ENCODE assay signal across 24 cellular contexts in the genomic region with DNA sequence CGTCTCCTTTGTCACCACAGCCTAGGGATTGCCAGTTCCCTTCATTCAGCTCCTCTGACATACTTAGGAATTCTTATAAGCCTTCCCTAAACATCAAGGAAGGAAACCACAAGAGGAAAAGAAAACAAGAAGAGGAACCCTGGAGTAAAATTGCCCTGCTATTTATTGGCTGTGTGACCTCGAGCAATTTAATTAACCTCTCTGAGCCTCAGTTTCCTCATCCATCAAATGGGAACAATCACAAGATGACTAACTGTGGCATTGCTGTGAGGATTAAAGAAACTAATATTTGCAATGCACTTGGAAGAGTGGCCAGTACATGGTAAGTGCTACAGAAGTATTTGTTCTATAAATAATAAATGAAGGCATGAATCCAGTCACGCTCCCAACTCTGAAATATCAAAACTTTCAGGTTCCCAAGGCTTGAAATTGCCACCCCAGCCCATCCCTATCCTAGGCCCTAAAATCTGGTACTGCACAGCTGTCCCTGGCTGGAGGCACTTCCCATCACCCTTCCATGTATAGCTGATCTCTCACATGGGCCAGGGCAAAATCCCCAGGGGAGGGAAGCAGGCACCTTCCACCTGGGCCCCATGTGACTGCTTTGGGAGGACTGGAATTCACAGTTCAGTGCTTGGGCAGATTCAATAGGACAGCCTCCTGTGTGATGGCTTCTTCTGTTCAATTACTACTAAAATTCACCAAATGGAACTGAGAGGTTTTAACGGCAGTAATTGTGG.
DNase-seq lines count a peak whose midpoint lies in the region; ATAC-seq and TF ChIP-seq lines count a peak whose summit lies in the region.
"Had no signal": no experiment of that assay in that cellular context is flagged by ENCODE, and none has a peak within 500 bp of the region (broad histone marks: within the 10 kb centered on the region; RNA-seq: fewer than 3 reads in every experiment).

No MANE protein-coding gene starts in this region.

- H3K27me3 Mint-ChIP-seq in WTC11 (ENCODE audit: low read depth), result no peaks in the 10 kb centered on the region

- H3K4me2 ChIP-seq in BLaER1 treated with 17β-estradiol and CSF1 and Interleukin-3, amounts not matched to agents 10 nM and 100 nM, result peak overlapping the region in 8 of 11 experiments; percentile 42 to 80 (median 65); a peak in 14 of 22 replicates

- H3K4me3 ChIP-seq in BLaER1 treated with 17β-estradiol and CSF1 and Interleukin-3, amounts not matched to agents 10 nM and 100 nM, result no peak overlapping the region
- H3K4me3 ChIP-seq: SJCRH30 had no signal

- CTCF ChIA-PET in WTC11 (lab: Charles Lee), result interaction anchor here (1.1 kb wide), 1 partner anchor 26 kb away, joined by 3 read pairs; no protein-coding TSS in a partner anchor

- H3K9me3 Mint-ChIP-seq in WTC11, result no peaks in the 10 kb centered on the region
- H3K9me3 Mint-ChIP-seq: CD4-positive, CD25-positive, alpha-beta regulatory T cell had no signal

- peaks cover 53% of the 10 kb centered on the region for H3K4me1 Mint-ChIP-seq in WTC11
- H3K4me1 Mint-ChIP-seq: CD4-positive, CD25-positive, alpha-beta regulatory T cell had no signal

- peaks cover 13 to 72% (median 25%) of the 10 kb centered on the region in 10 experiments for H3K4me1 ChIP-seq in BLaER1 treated with 17β-estradiol and CSF1 and Interleukin-3, amounts not matched to agents 10 nM and 100 nM
- H3K4me1 ChIP-seq: BE2C, SJCRH30 had no signal

- ATAC-seq in WTC11 (peak; percentile 37), HG03342 (IDR thresholded peaks at IDR 0.05; ENCODE audit: unreplicated experiment) (no peak), HG03571 (IDR thresholded peaks at IDR 0.05; ENCODE audit: unreplicated experiment) (no peak)
- ATAC-seq: PC-3, Right ventricle myocardium inferior, SK-N-SH treated with all-trans-retinoic acid at 6 μM for 48 hours had no signal

- H3K9me3 ChIP-seq in BLaER1 treated with 17β-estradiol and CSF1 and Interleukin-3, amounts not matched to agents 10 nM and 100 nM (replicated peaks in 1 of 11), result no peaks in the 10 kb centered on the region
- H3K9me3 ChIP-seq: BE2C, SJCRH30 had no signal

- H3K27ac ChIP-seq in BLaER1 treated with 17β-estradiol and CSF1 and Interleukin-3, amounts not matched to agents 10 nM and 100 nM, result peak overlapping the region in 5 of 11 experiments; percentile 3 to 63 (median 35); a peak in 4 of 22 replicates
- H3K27ac ChIP-seq: HL-60, SJCRH30 had no signal

- H3K27ac Mint-ChIP-seq in WTC11, result no peak overlapping the region
- H3K27ac Mint-ChIP-seq: CD4-positive, CD25-positive, alpha-beta regulatory T cell had no signal

- TF ChIP-seq CTCF in WTC11 (IDR thresholded peaks at IDR 0.05), result no peak

- no peaks in the 10 kb centered on the region for H4K20me1 ChIP-seq in BLaER1 treated with 17β-estradiol and CSF1 and Interleukin-3, amounts not matched to agents 10 nM and 100 nM

- H3K36me3 ChIP-seq in BLaER1 treated with 17β-estradiol and CSF1 and Interleukin-3, amounts not matched to agents 10 nM and 100 nM, result no peaks in the 10 kb centered on the region
- H3K36me3 ChIP-seq: BE2C, SJCRH30 had no signal

- no peak overlapping the region for H3K9ac ChIP-seq in BLaER1 treated with 17β-estradiol and CSF1 and Interleukin-3, amounts not matched to agents 10 nM and 100 nM

- POLR2A ChIA-PET in WTC11 (lab: Charles Lee), result no interaction called here

- H3K4me3 Mint-ChIP-seq in WTC11, result no peak overlapping the region
- H3K4me3 Mint-ChIP-seq: CD4-positive, CD25-positive, alpha-beta regulatory T cell had no signal

- H3K27me3 ChIP-seq in BLaER1 treated with 17β-estradiol and CSF1 and Interleukin-3, amounts not matched to agents 10 nM and 100 nM, result no peaks in the 10 kb centered on the region

- H3K36me3 Mint-ChIP-seq in WTC11, result no peaks in the 10 kb centered on the region
- H3K36me3 Mint-ChIP-seq: CD4-positive, CD25-positive, alpha-beta regulatory T cell had no signal

- DNase-seq in NCI-H510A treated with DMSO at 0.1 percent for 48 hours (lab: John Stamatoyannopoulos, UW), result peak; percentile 3
- no peak for DNase-seq in NCI-H510A (lab: John Stamatoyannopoulos, UW)
- DNase-seq in WTC11 (ENCODE audit: low spot score), result no peak
- peak; percentile 39 for DNase-seq in islet precursor cell
- no peak for DNase-seq in dedifferentiated amniotic fluid mesenchymal stem cell (ENCODE audit: extremely low spot score)
- DNase-seq: 8988T; ACHN; BE2C; CD4-positive, CD25-positive, alpha-beta regulatory T cell; GOT3; HCEC 1CT; Karpas-422; NCI-H1105 treated with DMSO at 0.1 percent for 48 hours; NCI-H146; NCI-H1930; NCI-H2107; PC-3; SJCRH30 had no signal

TF ChIP-seq in WTC11, 78 proteins besides CTCF, POLR2A, EP300 and RAD21:
- TF ChIP-seq TCF7 (CRISPR knock-in tag; IDR thresholded peaks at IDR 0.05; ENCODE audit: low read depth), result no peak
- TF ChIP-seq, protein P1, sequence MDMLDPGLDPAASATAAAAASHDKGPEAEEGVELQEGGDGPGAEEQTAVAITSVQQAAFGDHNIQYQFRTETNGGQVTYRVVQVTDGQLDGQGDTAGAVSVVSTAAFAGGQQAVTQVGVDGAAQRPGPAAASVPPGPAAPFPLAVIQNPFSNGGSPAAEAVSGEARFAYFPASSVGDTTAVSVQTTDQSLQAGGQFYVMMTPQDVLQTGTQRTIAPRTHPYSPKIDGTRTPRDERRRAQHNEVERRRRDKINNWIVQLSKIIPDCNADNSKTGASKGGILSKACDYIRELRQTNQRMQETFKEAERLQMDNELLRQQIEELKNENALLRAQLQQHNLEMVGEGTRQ (CRISPR knock-in tag; IDR thresholded peaks at IDR 0.05), result peak; percentile 33; the same call in 1 of the 2 replicates

Comparison
In these comparisons a context has a peak if more than half of its experiments do, and no peak if none do; other contexts are left out.
1. DNase-seq: peak in NCI-H510A treated with DMSO at 0.1 percent for 48 hours (single experiment) and islet precursor cell (single experiment); none in NCI-H510A (single experiment), WTC11 (single experiment) and dedifferentiated amniotic fluid mesenchymal stem cell (single experiment).